Comparison of ENCODE assay signal across 1 cellular context in the genomic region with DNA sequence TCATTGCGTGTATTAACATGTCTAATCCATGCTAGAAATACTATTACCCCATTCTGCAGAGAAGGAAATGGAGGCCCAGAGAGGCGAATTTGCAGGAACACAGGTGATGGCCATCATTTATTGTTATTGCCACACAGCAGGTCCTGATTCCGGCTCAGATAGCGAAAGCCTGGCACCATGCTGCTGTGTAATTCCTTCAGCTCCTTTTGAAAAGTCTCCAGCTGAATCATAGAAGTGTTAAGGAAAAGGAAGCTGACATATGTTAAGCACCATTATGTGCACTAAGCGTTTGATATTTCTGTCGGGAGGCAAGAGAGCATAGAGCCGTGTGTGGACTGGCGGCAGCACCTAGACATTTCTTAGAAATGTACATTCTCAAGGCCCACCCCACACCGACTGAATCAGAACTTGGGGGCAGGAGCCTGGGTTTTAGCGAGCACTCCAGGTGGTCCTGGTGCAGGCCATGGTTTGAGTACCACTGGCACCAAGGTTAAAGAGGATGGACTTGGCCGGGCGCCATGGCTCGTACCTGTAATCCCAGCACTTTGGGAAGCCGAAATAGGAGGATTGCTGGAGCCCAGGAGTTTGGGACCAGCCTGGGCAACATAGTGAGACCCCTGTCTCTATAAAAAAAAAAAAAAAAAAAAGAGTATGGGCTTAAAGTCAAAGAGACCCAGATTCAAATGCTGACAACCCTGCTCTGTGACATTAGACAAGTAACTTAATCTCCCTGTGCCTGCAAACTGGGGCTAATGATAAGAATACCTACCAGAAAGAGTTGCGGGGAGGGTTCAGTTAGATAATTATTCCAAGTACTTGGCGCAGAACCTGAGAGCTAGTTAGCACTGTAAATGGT.
A peak's percentile ranks its signal among the peaks of the same experiment; 100 is the strongest.
TF ChIP-seq lines count a peak whose summit lies in the region.

No MANE protein-coding gene starts in this region.

TF ChIP-seq in K562, 482 proteins besides CTCF, POLR2A, EP300 and RAD21 (continued from another document):
- TF ChIP-seq, protein P1, sequence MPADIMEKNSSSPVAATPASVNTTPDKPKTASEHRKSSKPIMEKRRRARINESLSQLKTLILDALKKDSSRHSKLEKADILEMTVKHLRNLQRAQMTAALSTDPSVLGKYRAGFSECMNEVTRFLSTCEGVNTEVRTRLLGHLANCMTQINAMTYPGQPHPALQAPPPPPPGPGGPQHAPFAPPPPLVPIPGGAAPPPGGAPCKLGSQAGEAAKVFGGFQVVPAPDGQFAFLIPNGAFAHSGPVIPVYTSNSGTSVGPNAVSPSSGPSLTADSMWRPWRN (IDR thresholded peaks at IDR 0.05; ENCODE audit: low read depth) = no peak
- TF ChIP-seq TCF3 (CRISPR knock-in tag; IDR thresholded peaks at IDR 0.05) = 0 out of 2 replicates have a peak, but pooled peaks have one; percentile 18
- peak; percentile 89; the same call in 1 of the 2 replicates for TF ChIP-seq BCOR (IDR thresholded peaks at IDR 0.05)
- TF ChIP-seq DMBX1 (CRISPR knock-in tag; IDR thresholded peaks at IDR 0.05; ENCODE audit: borderline replicate concordance) = no peak
- TF ChIP-seq, protein P2, sequence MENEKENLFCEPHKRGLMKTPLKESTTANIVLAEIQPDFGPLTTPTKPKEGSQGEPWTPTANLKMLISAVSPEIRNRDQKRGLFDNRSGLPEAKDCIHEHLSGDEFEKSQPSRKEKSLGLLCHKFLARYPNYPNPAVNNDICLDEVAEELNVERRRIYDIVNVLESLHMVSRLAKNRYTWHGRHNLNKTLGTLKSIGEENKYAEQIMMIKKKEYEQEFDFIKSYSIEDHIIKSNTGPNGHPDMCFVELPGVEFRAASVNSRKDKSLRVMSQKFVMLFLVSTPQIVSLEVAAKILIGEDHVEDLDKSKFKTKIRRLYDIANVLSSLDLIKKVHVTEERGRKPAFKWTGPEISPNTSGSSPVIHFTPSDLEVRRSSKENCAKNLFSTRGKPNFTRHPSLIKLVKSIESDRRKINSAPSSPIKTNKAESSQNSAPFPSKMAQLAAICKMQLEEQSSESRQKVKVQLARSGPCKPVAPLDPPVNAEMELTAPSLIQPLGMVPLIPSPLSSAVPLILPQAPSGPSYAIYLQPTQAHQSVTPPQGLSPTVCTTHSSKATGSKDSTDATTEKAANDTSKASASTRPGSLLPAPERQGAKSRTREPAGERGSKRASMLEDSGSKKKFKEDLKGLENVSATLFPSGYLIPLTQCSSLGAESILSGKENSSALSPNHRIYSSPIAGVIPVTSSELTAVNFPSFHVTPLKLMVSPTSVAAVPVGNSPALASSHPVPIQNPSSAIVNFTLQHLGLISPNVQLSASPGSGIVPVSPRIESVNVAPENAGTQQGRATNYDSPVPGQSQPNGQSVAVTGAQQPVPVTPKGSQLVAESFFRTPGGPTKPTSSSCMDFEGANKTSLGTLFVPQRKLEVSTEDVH (IDR thresholded peaks at IDR 0.05; ENCODE audit: low read depth, partially characterized antibody) = no peak
- peak; percentile 26; the same call in 1 of the 2 replicates for TF ChIP-seq CBFA2T3 (IDR thresholded peaks at IDR 0.05)
- TF ChIP-seq, protein P3, sequence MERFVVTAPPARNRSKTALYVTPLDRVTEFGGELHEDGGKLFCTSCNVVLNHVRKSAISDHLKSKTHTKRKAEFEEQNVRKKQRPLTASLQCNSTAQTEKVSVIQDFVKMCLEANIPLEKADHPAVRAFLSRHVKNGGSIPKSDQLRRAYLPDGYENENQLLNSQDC (CRISPR knock-in tag; IDR thresholded peaks at IDR 0.05) = no peak
- TF ChIP-seq, protein P4, sequence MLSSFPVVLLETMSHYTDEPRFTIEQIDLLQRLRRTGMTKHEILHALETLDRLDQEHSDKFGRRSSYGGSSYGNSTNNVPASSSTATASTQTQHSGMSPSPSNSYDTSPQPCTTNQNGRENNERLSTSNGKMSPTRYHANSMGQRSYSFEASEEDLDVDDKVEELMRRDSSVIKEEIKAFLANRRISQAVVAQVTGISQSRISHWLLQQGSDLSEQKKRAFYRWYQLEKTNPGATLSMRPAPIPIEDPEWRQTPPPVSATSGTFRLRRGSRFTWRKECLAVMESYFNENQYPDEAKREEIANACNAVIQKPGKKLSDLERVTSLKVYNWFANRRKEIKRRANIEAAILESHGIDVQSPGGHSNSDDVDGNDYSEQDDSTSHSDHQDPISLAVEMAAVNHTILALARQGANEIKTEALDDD (IDR thresholded peaks at IDR 0.05) = peak; percentile 91
- TF ChIP-seq TCF7L2 (IDR thresholded peaks at IDR 0.05; ENCODE audit: low read depth, low read length) = no peak
- peak; percentile 29 for TF ChIP-seq BRD9 (IDR thresholded peaks at IDR 0.05; ENCODE audit: low read depth, partially characterized antibody)
- TF ChIP-seq MIER1 (IDR thresholded peaks at IDR 0.05; ENCODE audit: low read depth) = no peak
- no peak for TF ChIP-seq PHTF2 (CRISPR knock-in tag; IDR thresholded peaks at IDR 0.05)
- TF ChIP-seq SRSF9 (IDR thresholded peaks at IDR 0.05; ENCODE audit: borderline replicate concordance, low read depth, low read length) = no peak
- TF ChIP-seq, protein P5, sequence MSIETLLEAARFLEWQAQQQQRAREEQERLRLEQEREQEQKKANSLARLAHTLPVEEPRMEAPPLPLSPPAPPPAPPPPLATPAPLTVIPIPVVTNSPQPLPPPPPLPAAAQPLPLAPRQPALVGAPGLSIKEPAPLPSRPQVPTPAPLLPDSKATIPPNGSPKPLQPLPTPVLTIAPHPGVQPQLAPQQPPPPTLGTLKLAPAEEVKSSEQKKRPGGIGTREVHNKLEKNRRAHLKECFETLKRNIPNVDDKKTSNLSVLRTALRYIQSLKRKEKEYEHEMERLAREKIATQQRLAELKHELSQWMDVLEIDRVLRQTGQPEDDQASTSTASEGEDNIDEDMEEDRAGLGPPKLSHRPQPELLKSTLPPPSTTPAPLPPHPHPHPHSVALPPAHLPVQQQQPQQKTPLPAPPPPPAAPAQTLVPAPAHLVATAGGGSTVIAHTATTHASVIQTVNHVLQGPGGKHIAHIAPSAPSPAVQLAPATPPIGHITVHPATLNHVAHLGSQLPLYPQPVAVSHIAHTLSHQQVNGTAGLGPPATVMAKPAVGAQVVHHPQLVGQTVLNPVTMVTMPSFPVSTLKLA (conservative IDR thresholded peaks at IDR 0.05) = no peak
- no peak for TF ChIP-seq SMAD2 (IDR thresholded peaks at IDR 0.05; ENCODE audit: low read depth, low read length)
- peak; percentile 83; the same call in 1 of the 2 replicates for TF ChIP-seq SMARCA5 (IDR thresholded peaks at IDR 0.05)
- no peak for TF ChIP-seq TBL1XR1 (IDR thresholded peaks at IDR 0.05; ENCODE audit: low read length in 2 of 2)
- TF ChIP-seq RFX5 (IDR thresholded peaks at IDR 0.05; ENCODE audit: low read depth, low read length) = no peak
- 0 out of 2 replicates have a peak, but pooled peaks have one; percentile 45 for TF ChIP-seq NBN (IDR thresholded peaks at IDR 0.05; ENCODE audit: low read depth)
- no peak for TF ChIP-seq MED1 (CRISPR knock-in tag; IDR thresholded peaks at IDR 0.05; ENCODE audit: borderline replicate concordance)
- TF ChIP-seq POLR2AphosphoS2 (IDR thresholded peaks at IDR 0.05; ENCODE audit: low read length) = no peak
- TF ChIP-seq CBX1 (IDR thresholded peaks at IDR 0.05; ENCODE audit: low read depth) = 0 out of 2 replicates have a peak, but pooled peaks have one; percentile 59
- TF ChIP-seq ERF (CRISPR knock-in tag; IDR thresholded peaks at IDR 0.05) = no peak
- no peak for TF ChIP-seq MCM2 (IDR thresholded peaks at IDR 0.05; ENCODE audit: low read depth)
- TF ChIP-seq GABPB2 (CRISPR knock-in tag; conservative IDR thresholded peaks at IDR 0.05) = no peak
- TF ChIP-seq, protein P6, sequence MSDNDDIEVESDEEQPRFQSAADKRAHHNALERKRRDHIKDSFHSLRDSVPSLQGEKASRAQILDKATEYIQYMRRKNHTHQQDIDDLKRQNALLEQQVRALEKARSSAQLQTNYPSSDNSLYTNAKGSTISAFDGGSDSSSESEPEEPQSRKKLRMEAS (CRISPR knock-in tag; IDR thresholded peaks at IDR 0.05) = no peak
- TF ChIP-seq EWSR1 (IDR thresholded peaks at IDR 0.05; ENCODE audit: borderline replicate concordance, low read depth, partially characterized antibody) = no peak
- no peak for TF ChIP-seq RBFOX2 (IDR thresholded peaks at IDR 0.05; ENCODE audit: low read depth, low read length)
- peak; percentile 40; the same call in 1 of the 2 replicates for TF ChIP-seq TAL1 (IDR thresholded peaks at IDR 0.05)
- no peak for TF ChIP-seq HEY1 (CRISPR knock-in tag; IDR thresholded peaks at IDR 0.05; ENCODE audit: borderline replicate concordance)
- TF ChIP-seq ZNF444 (CRISPR knock-in tag; IDR thresholded peaks at IDR 0.05) = no peak
- TF ChIP-seq, protein P7, sequence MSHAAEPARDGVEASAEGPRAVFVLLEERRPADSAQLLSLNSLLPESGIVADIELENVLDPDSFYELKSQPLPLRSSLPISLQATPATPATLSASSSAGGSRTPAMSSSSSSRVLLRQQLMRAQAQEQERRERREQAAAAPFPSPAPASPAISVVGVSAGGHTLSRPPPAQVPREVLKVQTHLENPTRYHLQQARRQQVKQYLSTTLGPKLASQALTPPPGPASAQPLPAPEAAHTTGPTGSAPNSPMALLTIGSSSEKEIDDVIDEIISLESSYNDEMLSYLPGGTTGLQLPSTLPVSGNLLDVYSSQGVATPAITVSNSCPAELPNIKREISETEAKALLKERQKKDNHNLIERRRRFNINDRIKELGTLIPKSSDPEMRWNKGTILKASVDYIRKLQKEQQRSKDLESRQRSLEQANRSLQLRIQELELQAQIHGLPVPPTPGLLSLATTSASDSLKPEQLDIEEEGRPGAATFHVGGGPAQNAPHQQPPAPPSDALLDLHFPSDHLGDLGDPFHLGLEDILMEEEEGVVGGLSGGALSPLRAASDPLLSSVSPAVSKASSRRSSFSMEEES (CRISPR knock-in tag; IDR thresholded peaks at IDR 0.05) = no peak
- TF ChIP-seq ZNF551 (CRISPR knock-in tag; IDR thresholded peaks at IDR 0.05) = no peak
- no peak for TF ChIP-seq MAZ (CRISPR knock-in tag; conservative IDR thresholded peaks at IDR 0.05 in 1 of 2, IDR thresholded peaks at IDR 0.05 in 1 of 2)
- peak; percentile 48; the same call in 1 of the 2 replicates for TF ChIP-seq HDAC2 (IDR thresholded peaks at IDR 0.05)
- TF ChIP-seq, protein P8, sequence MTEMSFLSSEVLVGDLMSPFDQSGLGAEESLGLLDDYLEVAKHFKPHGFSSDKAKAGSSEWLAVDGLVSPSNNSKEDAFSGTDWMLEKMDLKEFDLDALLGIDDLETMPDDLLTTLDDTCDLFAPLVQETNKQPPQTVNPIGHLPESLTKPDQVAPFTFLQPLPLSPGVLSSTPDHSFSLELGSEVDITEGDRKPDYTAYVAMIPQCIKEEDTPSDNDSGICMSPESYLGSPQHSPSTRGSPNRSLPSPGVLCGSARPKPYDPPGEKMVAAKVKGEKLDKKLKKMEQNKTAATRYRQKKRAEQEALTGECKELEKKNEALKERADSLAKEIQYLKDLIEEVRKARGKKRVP (CRISPR knock-in tag; IDR thresholded peaks at IDR 0.05) = no peak
- TF ChIP-seq XRCC5 (IDR thresholded peaks at IDR 0.05; ENCODE audit: low read depth, low read length) = no peak
- TF ChIP-seq BMI1 (IDR thresholded peaks at IDR 0.05; ENCODE audit: low read length) = no peak
- no peak for TF ChIP-seq TBP (optimal IDR thresholded peaks at IDR 0.05; ENCODE audit: low read depth, low read length)
- no peak for TF ChIP-seq ZBTB8A (IDR thresholded peaks at IDR 0.05; ENCODE audit: partially characterized antibody)
- TF ChIP-seq, protein P9, sequence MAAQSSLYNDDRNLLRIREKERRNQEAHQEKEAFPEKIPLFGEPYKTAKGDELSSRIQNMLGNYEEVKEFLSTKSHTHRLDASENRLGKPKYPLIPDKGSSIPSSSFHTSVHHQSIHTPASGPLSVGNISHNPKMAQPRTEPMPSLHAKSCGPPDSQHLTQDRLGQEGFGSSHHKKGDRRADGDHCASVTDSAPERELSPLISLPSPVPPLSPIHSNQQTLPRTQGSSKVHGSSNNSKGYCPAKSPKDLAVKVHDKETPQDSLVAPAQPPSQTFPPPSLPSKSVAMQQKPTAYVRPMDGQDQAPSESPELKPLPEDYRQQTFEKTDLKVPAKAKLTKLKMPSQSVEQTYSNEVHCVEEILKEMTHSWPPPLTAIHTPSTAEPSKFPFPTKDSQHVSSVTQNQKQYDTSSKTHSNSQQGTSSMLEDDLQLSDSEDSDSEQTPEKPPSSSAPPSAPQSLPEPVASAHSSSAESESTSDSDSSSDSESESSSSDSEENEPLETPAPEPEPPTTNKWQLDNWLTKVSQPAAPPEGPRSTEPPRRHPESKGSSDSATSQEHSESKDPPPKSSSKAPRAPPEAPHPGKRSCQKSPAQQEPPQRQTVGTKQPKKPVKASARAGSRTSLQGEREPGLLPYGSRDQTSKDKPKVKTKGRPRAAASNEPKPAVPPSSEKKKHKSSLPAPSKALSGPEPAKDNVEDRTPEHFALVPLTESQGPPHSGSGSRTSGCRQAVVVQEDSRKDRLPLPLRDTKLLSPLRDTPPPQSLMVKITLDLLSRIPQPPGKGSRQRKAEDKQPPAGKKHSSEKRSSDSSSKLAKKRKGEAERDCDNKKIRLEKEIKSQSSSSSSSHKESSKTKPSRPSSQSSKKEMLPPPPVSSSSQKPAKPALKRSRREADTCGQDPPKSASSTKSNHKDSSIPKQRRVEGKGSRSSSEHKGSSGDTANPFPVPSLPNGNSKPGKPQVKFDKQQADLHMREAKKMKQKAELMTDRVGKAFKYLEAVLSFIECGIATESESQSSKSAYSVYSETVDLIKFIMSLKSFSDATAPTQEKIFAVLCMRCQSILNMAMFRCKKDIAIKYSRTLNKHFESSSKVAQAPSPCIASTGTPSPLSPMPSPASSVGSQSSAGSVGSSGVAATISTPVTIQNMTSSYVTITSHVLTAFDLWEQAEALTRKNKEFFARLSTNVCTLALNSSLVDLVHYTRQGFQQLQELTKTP (IDR thresholded peaks at IDR 0.05; ENCODE audit: low read depth in 1 of 2, partially characterized antibody in 2 of 2) = no peak
- TF ChIP-seq, protein P10, sequence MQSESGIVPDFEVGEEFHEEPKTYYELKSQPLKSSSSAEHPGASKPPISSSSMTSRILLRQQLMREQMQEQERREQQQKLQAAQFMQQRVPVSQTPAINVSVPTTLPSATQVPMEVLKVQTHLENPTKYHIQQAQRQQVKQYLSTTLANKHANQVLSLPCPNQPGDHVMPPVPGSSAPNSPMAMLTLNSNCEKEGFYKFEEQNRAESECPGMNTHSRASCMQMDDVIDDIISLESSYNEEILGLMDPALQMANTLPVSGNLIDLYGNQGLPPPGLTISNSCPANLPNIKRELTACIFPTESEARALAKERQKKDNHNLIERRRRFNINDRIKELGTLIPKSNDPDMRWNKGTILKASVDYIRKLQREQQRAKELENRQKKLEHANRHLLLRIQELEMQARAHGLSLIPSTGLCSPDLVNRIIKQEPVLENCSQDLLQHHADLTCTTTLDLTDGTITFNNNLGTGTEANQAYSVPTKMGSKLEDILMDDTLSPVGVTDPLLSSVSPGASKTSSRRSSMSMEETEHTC (IDR thresholded peaks at IDR 0.05) = no peak
- no peak for TF ChIP-seq FOXA1 (IDR thresholded peaks at IDR 0.05; ENCODE audit: borderline replicate concordance)
- TF ChIP-seq RCOR1 (IDR thresholded peaks at IDR 0.05; ENCODE audit: borderline replicate concordance in 1 of 2, low read depth in 2 of 2, low read length in 2 of 2) = peak in 1 of 2 experiments; percentile 88; a peak in 2 of 4 replicates
- peak; percentile 35 for TF ChIP-seq HNRNPLL (IDR thresholded peaks at IDR 0.05; ENCODE audit: low read depth, low read length, poor library complexity, severe bottlenecking)
- TF ChIP-seq MXI1 (IDR thresholded peaks at IDR 0.05; ENCODE audit: low read depth, low read length) = no peak
- TF ChIP-seq SRSF1 (IDR thresholded peaks at IDR 0.05; ENCODE audit: low read depth, low read length) = no peak
- no peak for TF ChIP-seq RBM17 (IDR thresholded peaks at IDR 0.05; ENCODE audit: borderline replicate concordance, low read depth, low read length)
- TF ChIP-seq RBM25 (IDR thresholded peaks at IDR 0.05; ENCODE audit: low read depth, low read length, severe bottlenecking) = peak; percentile 91
